Comparison of ENCODE assay signal across 1 cellular context in the genomic region with DNA sequence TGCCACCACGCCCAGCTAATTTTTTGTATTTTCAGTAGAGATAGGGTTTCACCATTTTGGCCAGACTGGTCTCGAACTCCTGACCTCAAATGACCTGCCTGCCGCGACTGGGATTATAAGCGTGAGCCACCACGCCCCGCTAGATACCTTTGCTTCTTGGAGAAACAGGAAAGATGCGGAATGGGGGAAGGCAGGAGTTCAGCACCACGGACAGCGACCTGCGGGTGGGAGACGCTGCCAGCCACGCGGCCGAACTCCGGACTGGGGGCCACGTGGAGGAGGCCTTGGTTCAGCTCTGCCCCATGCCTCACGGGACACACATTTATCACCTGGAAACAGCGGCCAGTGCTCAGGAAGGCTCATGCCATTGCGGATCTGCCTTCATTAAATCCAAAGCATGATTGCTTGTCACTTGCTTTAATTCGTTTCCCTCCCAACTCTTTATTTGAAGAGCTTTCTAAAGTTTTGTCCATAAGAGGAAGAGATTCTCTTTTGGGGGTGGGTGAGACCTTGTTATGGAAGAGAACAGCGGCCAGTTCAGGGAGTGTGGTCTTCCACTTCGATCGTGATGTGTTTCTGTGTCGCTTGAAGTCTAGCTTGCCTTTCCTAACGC.
A peak's percentile ranks its signal among the peaks of the same experiment; 100 is the strongest.
TF ChIP-seq lines count a peak whose summit lies in the region.

No MANE protein-coding gene starts in this region.

TF ChIP-seq in HepG2, 621 proteins besides CTCF, POLR2A, EP300 and RAD21 (continued from another document and continues in another):
- peak; percentile 70; the same call in 1 of the 2 replicates for TF ChIP-seq ZNF136 (CRISPR knock-in tag; IDR thresholded peaks at IDR 0.05; ENCODE audit: low read depth)
- TF ChIP-seq, protein P1, sequence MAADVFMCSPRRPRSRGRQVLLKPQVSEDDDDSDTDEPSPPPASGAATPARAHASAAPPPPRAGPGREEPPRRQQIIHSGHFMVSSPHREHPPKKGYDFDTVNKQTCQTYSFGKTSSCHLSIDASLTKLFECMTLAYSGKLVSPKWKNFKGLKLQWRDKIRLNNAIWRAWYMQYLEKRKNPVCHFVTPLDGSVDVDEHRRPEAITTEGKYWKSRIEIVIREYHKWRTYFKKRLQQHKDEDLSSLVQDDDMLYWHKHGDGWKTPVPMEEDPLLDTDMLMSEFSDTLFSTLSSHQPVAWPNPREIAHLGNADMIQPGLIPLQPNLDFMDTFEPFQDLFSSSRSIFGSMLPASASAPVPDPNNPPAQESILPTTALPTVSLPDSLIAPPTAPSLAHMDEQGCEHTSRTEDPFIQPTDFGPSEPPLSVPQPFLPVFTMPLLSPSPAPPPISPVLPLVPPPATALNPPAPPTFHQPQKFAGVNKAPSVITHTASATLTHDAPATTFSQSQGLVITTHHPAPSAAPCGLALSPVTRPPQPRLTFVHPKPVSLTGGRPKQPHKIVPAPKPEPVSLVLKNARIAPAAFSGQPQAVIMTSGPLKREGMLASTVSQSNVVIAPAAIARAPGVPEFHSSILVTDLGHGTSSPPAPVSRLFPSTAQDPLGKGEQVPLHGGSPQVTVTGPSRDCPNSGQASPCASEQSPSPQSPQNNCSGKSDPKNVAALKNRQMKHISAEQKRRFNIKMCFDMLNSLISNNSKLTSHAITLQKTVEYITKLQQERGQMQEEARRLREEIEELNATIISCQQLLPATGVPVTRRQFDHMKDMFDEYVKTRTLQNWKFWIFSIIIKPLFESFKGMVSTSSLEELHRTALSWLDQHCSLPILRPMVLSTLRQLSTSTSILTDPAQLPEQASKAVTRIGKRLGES (CRISPR knock-in tag; IDR thresholded peaks at IDR 0.05; ENCODE audit: borderline replicate concordance) = peak; percentile 94; the same call in 1 of the 2 replicates
- TF ChIP-seq, protein P2, sequence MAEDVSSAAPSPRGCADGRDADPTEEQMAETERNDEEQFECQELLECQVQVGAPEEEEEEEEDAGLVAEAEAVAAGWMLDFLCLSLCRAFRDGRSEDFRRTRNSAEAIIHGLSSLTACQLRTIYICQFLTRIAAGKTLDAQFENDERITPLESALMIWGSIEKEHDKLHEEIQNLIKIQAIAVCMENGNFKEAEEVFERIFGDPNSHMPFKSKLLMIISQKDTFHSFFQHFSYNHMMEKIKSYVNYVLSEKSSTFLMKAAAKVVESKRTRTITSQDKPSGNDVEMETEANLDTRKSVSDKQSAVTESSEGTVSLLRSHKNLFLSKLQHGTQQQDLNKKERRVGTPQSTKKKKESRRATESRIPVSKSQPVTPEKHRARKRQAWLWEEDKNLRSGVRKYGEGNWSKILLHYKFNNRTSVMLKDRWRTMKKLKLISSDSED (CRISPR knock-in tag; IDR thresholded peaks at IDR 0.05) = no peak
- TF ChIP-seq, protein P3, sequence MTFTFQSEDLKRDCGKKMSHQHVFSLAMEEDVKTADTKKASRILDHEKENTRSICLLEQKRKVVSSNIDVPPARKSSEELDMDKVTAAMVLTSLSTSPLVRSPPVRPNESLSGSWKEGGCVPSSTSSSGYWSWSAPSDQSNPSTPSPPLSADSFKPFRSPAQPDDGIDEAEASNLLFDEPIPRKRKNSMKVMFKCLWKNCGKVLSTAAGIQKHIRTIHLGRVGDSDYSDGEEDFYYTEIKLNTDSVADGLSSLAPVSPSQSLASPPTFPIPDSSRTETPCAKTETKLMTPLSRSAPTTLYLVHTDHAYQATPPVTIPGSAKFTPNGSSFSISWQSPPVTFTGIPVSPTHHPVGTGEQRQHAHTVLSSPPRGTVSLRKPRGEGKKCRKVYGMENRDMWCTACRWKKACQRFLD (CRISPR knock-in tag; IDR thresholded peaks at IDR 0.05; ENCODE audit: borderline replicate concordance) = peak; percentile 90; the same call in 1 of the 2 replicates
- peak; percentile 90 for TF ChIP-seq ATAD3A (CRISPR knock-in tag; IDR thresholded peaks at IDR 0.05)
- TF ChIP-seq ZEB1 (IDR thresholded peaks at IDR 0.05; ENCODE audit: insufficient replicate concordance, low read depth) = no peak
- no peak for TF ChIP-seq ZNF34 (CRISPR knock-in tag; IDR thresholded peaks at IDR 0.05; ENCODE audit: borderline replicate concordance)
- TF ChIP-seq TEAD3 (CRISPR knock-in tag; optimal IDR thresholded peaks at IDR 0.05; ENCODE audit: borderline replicate concordance) = peak; percentile 59
- no peak for TF ChIP-seq RORA (CRISPR knock-in tag; IDR thresholded peaks at IDR 0.05)
- 0 out of 2 replicates have a peak, but pooled peaks have one; percentile 75 for TF ChIP-seq SNAI1 (CRISPR knock-in tag; IDR thresholded peaks at IDR 0.05; ENCODE audit: borderline replicate concordance)
- TF ChIP-seq ZNF724P (CRISPR knock-in tag; IDR thresholded peaks at IDR 0.05; ENCODE audit: borderline replicate concordance) = 0 out of 2 replicates have a peak, but pooled peaks have one; percentile 72
- TF ChIP-seq SP1 (IDR thresholded peaks at IDR 0.05) = no peak
- no peak for TF ChIP-seq SP1 (CRISPR knock-in tag; IDR thresholded peaks at IDR 0.05)
- TF ChIP-seq, protein P4, sequence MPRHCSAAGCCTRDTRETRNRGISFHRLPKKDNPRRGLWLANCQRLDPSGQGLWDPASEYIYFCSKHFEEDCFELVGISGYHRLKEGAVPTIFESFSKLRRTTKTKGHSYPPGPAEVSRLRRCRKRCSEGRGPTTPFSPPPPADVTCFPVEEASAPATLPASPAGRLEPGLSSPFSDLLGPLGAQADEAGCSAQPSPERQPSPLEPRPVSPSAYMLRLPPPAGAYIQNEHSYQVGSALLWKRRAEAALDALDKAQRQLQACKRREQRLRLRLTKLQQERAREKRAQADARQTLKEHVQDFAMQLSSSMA (CRISPR knock-in tag; IDR thresholded peaks at IDR 0.05) = peak; percentile 83; the same call in 1 of the 2 replicates
- TF ChIP-seq, protein P5, sequence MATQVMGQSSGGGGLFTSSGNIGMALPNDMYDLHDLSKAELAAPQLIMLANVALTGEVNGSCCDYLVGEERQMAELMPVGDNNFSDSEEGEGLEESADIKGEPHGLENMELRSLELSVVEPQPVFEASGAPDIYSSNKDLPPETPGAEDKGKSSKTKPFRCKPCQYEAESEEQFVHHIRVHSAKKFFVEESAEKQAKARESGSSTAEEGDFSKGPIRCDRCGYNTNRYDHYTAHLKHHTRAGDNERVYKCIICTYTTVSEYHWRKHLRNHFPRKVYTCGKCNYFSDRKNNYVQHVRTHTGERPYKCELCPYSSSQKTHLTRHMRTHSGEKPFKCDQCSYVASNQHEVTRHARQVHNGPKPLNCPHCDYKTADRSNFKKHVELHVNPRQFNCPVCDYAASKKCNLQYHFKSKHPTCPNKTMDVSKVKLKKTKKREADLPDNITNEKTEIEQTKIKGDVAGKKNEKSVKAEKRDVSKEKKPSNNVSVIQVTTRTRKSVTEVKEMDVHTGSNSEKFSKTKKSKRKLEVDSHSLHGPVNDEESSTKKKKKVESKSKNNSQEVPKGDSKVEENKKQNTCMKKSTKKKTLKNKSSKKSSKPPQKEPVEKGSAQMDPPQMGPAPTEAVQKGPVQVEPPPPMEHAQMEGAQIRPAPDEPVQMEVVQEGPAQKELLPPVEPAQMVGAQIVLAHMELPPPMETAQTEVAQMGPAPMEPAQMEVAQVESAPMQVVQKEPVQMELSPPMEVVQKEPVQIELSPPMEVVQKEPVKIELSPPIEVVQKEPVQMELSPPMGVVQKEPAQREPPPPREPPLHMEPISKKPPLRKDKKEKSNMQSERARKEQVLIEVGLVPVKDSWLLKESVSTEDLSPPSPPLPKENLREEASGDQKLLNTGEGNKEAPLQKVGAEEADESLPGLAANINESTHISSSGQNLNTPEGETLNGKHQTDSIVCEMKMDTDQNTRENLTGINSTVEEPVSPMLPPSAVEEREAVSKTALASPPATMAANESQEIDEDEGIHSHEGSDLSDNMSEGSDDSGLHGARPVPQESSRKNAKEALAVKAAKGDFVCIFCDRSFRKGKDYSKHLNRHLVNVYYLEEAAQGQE (IDR thresholded peaks at IDR 0.05; ENCODE audit: borderline replicate concordance in 1 of 2, low read depth in 1 of 2, low read length in 2 of 2) = peak; percentile 98 to 100
- TF ChIP-seq ZNF879 (CRISPR knock-in tag; IDR thresholded peaks at IDR 0.05) = peak; percentile 97
- peak; percentile 10 for TF ChIP-seq ZFP36 (IDR thresholded peaks at IDR 0.05; ENCODE audit: borderline replicate concordance, low read depth, low read length, partially characterized antibody)
- TF ChIP-seq XBP1 (CRISPR knock-in tag; IDR thresholded peaks at IDR 0.05) = peak; percentile 93
- TF ChIP-seq MLLT10 (CRISPR knock-in tag; IDR thresholded peaks at IDR 0.05) = no peak
- TF ChIP-seq, protein P6, sequence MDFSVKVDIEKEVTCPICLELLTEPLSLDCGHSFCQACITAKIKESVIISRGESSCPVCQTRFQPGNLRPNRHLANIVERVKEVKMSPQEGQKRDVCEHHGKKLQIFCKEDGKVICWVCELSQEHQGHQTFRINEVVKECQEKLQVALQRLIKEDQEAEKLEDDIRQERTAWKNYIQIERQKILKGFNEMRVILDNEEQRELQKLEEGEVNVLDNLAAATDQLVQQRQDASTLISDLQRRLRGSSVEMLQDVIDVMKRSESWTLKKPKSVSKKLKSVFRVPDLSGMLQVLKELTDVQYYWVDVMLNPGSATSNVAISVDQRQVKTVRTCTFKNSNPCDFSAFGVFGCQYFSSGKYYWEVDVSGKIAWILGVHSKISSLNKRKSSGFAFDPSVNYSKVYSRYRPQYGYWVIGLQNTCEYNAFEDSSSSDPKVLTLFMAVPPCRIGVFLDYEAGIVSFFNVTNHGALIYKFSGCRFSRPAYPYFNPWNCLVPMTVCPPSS (IDR thresholded peaks at IDR 0.05) = no peak
- TF ChIP-seq, protein P7, sequence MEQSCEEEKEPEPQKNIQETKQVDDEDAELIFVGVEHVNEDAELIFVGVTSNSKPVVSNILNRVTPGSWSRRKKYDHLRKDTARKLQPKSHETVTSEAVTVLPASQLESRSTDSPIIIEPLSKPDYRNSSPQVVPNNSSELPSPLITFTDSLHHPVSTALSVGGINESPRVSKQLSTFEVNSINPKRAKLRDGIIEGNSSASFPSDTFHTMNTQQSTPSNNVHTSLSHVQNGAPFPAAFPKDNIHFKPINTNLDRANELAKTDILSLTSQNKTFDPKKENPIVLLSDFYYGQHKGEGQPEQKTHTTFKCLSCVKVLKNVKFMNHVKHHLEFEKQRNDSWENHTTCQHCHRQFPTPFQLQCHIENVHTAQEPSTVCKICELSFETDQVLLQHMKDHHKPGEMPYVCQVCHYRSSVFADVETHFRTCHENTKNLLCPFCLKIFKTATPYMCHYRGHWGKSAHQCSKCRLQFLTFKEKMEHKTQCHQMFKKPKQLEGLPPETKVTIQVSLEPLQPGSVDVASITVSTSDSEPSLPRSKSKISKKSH (CRISPR knock-in tag; IDR thresholded peaks at IDR 0.05; ENCODE audit: borderline replicate concordance) = peak; percentile 97
- TF ChIP-seq ZNF570 (CRISPR knock-in tag; IDR thresholded peaks at IDR 0.05; ENCODE audit: borderline replicate concordance) = no peak
- TF ChIP-seq ZNF17 (CRISPR knock-in tag; IDR thresholded peaks at IDR 0.05) = no peak
- TF ChIP-seq, protein P8, sequence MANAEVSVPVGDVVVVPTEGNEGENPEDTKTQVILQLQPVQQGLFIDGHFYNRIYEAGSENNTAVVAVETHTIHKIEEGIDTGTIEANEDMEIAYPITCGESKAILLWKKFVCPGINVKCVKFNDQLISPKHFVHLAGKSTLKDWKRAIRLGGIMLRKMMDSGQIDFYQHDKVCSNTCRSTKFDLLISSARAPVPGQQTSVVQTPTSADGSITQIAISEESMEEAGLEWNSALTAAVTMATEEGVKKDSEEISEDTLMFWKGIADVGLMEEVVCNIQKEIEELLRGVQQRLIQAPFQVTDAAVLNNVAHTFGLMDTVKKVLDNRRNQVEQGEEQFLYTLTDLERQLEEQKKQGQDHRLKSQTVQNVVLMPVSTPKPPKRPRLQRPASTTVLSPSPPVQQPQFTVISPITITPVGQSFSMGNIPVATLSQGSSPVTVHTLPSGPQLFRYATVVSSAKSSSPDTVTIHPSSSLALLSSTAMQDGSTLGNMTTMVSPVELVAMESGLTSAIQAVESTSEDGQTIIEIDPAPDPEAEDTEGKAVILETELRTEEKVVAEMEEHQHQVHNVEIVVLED (CRISPR knock-in tag; IDR thresholded peaks at IDR 0.05; ENCODE audit: borderline replicate concordance) = no peak
- TF ChIP-seq EED (CRISPR knock-in tag; IDR thresholded peaks at IDR 0.05) = peak; percentile 81; the same call in 1 of the 2 replicates
- no peak for TF ChIP-seq NBN (conservative IDR thresholded peaks at IDR 0.05)
- TF ChIP-seq, protein P9, sequence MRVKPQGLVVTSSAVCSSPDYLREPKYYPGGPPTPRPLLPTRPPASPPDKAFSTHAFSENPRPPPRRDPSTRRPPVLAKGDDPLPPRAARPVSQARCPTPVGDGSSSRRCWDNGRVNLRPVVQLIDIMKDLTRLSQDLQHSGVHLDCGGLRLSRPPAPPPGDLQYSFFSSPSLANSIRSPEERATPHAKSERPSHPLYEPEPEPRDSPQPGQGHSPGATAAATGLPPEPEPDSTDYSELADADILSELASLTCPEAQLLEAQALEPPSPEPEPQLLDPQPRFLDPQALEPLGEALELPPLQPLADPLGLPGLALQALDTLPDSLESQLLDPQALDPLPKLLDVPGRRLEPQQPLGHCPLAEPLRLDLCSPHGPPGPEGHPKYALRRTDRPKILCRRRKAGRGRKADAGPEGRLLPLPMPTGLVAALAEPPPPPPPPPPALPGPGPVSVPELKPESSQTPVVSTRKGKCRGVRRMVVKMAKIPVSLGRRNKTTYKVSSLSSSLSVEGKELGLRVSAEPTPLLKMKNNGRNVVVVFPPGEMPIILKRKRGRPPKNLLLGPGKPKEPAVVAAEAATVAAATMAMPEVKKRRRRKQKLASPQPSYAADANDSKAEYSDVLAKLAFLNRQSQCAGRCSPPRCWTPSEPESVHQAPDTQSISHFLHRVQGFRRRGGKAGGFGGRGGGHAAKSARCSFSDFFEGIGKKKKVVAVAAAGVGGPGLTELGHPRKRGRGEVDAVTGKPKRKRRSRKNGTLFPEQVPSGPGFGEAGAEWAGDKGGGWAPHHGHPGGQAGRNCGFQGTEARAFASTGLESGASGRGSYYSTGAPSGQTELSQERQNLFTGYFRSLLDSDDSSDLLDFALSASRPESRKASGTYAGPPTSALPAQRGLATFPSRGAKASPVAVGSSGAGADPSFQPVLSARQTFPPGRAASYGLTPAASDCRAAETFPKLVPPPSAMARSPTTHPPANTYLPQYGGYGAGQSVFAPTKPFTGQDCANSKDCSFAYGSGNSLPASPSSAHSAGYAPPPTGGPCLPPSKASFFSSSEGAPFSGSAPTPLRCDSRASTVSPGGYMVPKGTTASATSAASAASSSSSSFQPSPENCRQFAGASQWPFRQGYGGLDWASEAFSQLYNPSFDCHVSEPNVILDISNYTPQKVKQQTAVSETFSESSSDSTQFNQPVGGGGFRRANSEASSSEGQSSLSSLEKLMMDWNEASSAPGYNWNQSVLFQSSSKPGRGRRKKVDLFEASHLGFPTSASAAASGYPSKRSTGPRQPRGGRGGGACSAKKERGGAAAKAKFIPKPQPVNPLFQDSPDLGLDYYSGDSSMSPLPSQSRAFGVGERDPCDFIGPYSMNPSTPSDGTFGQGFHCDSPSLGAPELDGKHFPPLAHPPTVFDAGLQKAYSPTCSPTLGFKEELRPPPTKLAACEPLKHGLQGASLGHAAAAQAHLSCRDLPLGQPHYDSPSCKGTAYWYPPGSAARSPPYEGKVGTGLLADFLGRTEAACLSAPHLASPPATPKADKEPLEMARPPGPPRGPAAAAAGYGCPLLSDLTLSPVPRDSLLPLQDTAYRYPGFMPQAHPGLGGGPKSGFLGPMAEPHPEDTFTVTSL (CRISPR knock-in tag; IDR thresholded peaks at IDR 0.05; ENCODE audit: borderline replicate concordance) = no peak
- peak; percentile 72 for TF ChIP-seq ZFY (CRISPR knock-in tag; IDR thresholded peaks at IDR 0.05)
- TF ChIP-seq ZNF367 (CRISPR knock-in tag; IDR thresholded peaks at IDR 0.05; ENCODE audit: borderline replicate concordance) = peak; percentile 93; the same call in 1 of the 2 replicates
- no peak for TF ChIP-seq ZNF615 (CRISPR knock-in tag; IDR thresholded peaks at IDR 0.05; ENCODE audit: borderline replicate concordance)
- no peak for TF ChIP-seq ZMYM2 (CRISPR knock-in tag; IDR thresholded peaks at IDR 0.05)
